In genomic region chr15:54502416-54503075, GRCh38 we compare ENCODE assay signal across 1 cellular context.
TF ChIP-seq lines count a peak whose summit lies in the region.

No MANE protein-coding gene starts in this region.

TF ChIP-seq in WTC11, 78 proteins besides CTCF, POLR2A, EP300 and RAD21 (continued from another document):
- TF ChIP-seq AFF4 (CRISPR knock-in tag; IDR thresholded peaks at IDR 0.05; ENCODE audit: borderline replicate concordance) = no peak
- no peak for TF ChIP-seq IRF1 (CRISPR knock-in tag; IDR thresholded peaks at IDR 0.05)
- TF ChIP-seq JAZF1 (CRISPR knock-in tag; IDR thresholded peaks at IDR 0.05) = no peak
